Comparison of ENCODE assay signal across 8 cellular contexts in genomic region chr5:177390363-177391300, GRCh38. TPM values are rescaled to one million over a fixed set of nuclear protein-coding genes. Genes with fewer than 3 reads are reported as not detected.
DNase-seq lines count a peak whose midpoint lies in the region; ATAC-seq and TF ChIP-seq lines count a peak whose summit lies in the region.

No MANE protein-coding gene starts in this region.

- POLR2A ChIA-PET in activated CD8-positive, alpha-beta T cell treated with anti-CD3 and anti-CD28 coated beads for 36 hours (lab: Charles Lee): interaction anchor here (0.6 to 3.3 kb wide), 23 partner anchors 13 to 110 kb away, joined by 3 to 39 read pairs (median 4); partner anchors contain the start of genes LMAN2, MXD3, PDLIM7 and PRR7

- peak; percentile 58 for ATAC-seq in GM19023 (IDR thresholded peaks at IDR 0.05; ENCODE audit: unreplicated experiment)
- ATAC-seq in activated CD8-positive, alpha-beta T cell treated with anti-CD3 and anti-CD28 coated beads for 36 hours: peak; percentile 81
- ATAC-seq in effector memory CD8-positive, alpha-beta T cell (replicated peaks): peak; percentile 62

- DNase-seq in AG08396 (ENCODE audit: low spot score) (peak; percentile 91), HK-2 (ENCODE audit: unreplicated experiment) (peak; percentile 84), NCI-H82 (lab: John Stamatoyannopoulos, UW) (peak; percentile 89)
- DNase-seq in activated CD8-positive, alpha-beta T cell treated with anti-CD3 and anti-CD28 coated beads for 36 hours: peak; percentile 96
- DNase-seq in effector memory CD8-positive, alpha-beta T cell: peak; percentile 84 to 89 (median 85)
- peak; percentile 70 to 77 for DNase-seq in stimulated activated CD8-positive, alpha-beta memory T cell treated with anti-CD3 and anti-CD28 coated beads, Interleukin-2, amount 100 ng/mL, for 1 hour (ENCODE audit: low read depth in 2 of 2)

- H3K27ac ChIP-seq in mesodermal cell (ENCODE audit: low read depth, low read length, severe bottlenecking): peak overlapping the region; percentile 84

- H3K27me3 Mint-ChIP-seq in activated CD8-positive, alpha-beta T cell treated with anti-CD3 and anti-CD28 coated beads for 36 hours: no peaks in the 10 kb centered on the region
- H3K27me3 Mint-ChIP-seq in effector memory CD8-positive, alpha-beta T cell: no peaks in the 10 kb centered on the region

- H3K4me1 Mint-ChIP-seq in activated CD8-positive, alpha-beta T cell treated with anti-CD3 and anti-CD28 coated beads for 36 hours (ENCODE audit: low read depth): peaks cover 36% of the 10 kb centered on the region
- peaks cover 34 to 36% of the 10 kb centered on the region in 2 donors for H3K4me1 Mint-ChIP-seq in effector memory CD8-positive, alpha-beta T cell (ENCODE audit: low read depth in 2 of 2)

- H3K9me3 ChIP-seq in mesodermal cell (ENCODE audit: control insufficient read depth, low read length): no peaks in the 10 kb centered on the region

- H3K9me3 Mint-ChIP-seq in activated CD8-positive, alpha-beta T cell treated with anti-CD3 and anti-CD28 coated beads for 36 hours: no peaks in the 10 kb centered on the region
- H3K9me3 Mint-ChIP-seq in effector memory CD8-positive, alpha-beta T cell: no peaks in the 10 kb centered on the region

- peaks cover 16% of the 10 kb centered on the region for H3K4me1 ChIP-seq in mesodermal cell (ENCODE audit: control insufficient read depth, insufficient read depth, low read length, poor library complexity, severe bottlenecking)

- 18 to 38% methylated on average over 5 to 12 of the region's 13 CpGs for WGBS in mesodermal cell (ENCODE audit: insufficient coverage in 2 of 2), 2 experiments

- H3K4me3 ChIP-seq in mesodermal cell (ENCODE audit: extremely low read depth, insufficient read depth, low read length, poor library complexity, severe bottlenecking): no peak overlapping the region

- peak; percentile 93 for TF ChIP-seq CTCF in activated CD8-positive, alpha-beta T cell treated with anti-CD3 and anti-CD28 coated beads for 36 hours (IDR thresholded peaks at IDR 0.05)

- H3K36me3 Mint-ChIP-seq in activated CD8-positive, alpha-beta T cell treated with anti-CD3 and anti-CD28 coated beads for 36 hours (ENCODE audit: low read depth): no peaks in the 10 kb centered on the region
- H3K36me3 Mint-ChIP-seq in effector memory CD8-positive, alpha-beta T cell (ENCODE audit: insufficient read depth): no peaks in the 10 kb centered on the region

- CTCF ChIA-PET in activated CD8-positive, alpha-beta T cell treated with anti-CD3 and anti-CD28 coated beads for 36 hours (lab: Charles Lee): interaction anchor here (0.6 to 9.7 kb wide), 55 partner anchors 10 to 286 kb away, joined by 3 to 237 read pairs (median 5); partner anchors contain the start of genes GRK6, LMAN2, PDLIM7 and PFN3

- H3K36me3 ChIP-seq in mesodermal cell (ENCODE audit: control insufficient read depth, insufficient read depth, low read length): no peaks in the 10 kb centered on the region

- peak overlapping the region; percentile 13 for H3K4me3 Mint-ChIP-seq in activated CD8-positive, alpha-beta T cell treated with anti-CD3 and anti-CD28 coated beads for 36 hours
- peak overlapping the region; percentile 56 to 76 for H3K4me3 Mint-ChIP-seq in effector memory CD8-positive, alpha-beta T cell

- intact Hi-C loops in activated CD8-positive, alpha-beta T cell treated with anti-CD3 and anti-CD28 coated beads for 36 hours (cut with micrococcal nuclease): loop anchor here (2.0 to 10.0 kb wide), 2 partner anchors 76 to 106 kb away; partner anchors contain the start of genes MXD3 and PDLIM7

- H3K27ac Mint-ChIP-seq in activated CD8-positive, alpha-beta T cell treated with anti-CD3 and anti-CD28 coated beads for 36 hours: peak overlapping the region; percentile 76
- peak overlapping the region; percentile 84 to 91 for H3K27ac Mint-ChIP-seq in effector memory CD8-positive, alpha-beta T cell

RNA-seq across cellular contexts. Expression of gene SLC34A1, which starts 6.4 kb away (rescaled TPM):
- under 1 TPM; 0.29 to 0.43 TPM for total RNA-seq in activated CD8-positive, alpha-beta T cell treated with anti-CD3 and anti-CD28 coated beads for 36 hours
- not detected for polyA plus RNA-seq in mesodermal cell (2013, experiment 1 of 2)
- not detected for polyA plus RNA-seq in mesodermal cell (2013, experiment 2 of 2)

RNA-seq across cellular contexts. Expression of gene PFN3, which starts 9.8 kb away (rescaled TPM):
- total RNA-seq in activated CD8-positive, alpha-beta T cell treated with anti-CD3 and anti-CD28 coated beads for 36 hours: not detected
- polyA plus RNA-seq in mesodermal cell (2013, experiment 1 of 2): not detected
- polyA plus RNA-seq in mesodermal cell (2013, experiment 2 of 2): not detected

RNA-seq across cellular contexts. Expression of gene F12, which starts 18.7 kb away (rescaled TPM):
- 1 to 10 TPM; 7.9 TPM for total RNA-seq in activated CD8-positive, alpha-beta T cell treated with anti-CD3 and anti-CD28 coated beads for 36 hours
- polyA plus RNA-seq in mesodermal cell (2013, experiment 1 of 2): 2.1 TPM
- polyA plus RNA-seq in mesodermal cell (2013, experiment 2 of 2): 0.76 TPM

RNA-seq across cellular contexts. Expression of gene RGS14, which starts 32.9 kb away (rescaled TPM):
- total RNA-seq in activated CD8-positive, alpha-beta T cell treated with anti-CD3 and anti-CD28 coated beads for 36 hours: 10 to 100 TPM; 50.4 to 52.5 TPM
- 23.0 TPM for polyA plus RNA-seq in mesodermal cell (2013, experiment 1 of 2)
- 16.1 TPM for polyA plus RNA-seq in mesodermal cell (2013, experiment 2 of 2)

RNA-seq across cellular contexts. Expression of gene GRK6, which starts 35.8 kb away (rescaled TPM):
- total RNA-seq in activated CD8-positive, alpha-beta T cell treated with anti-CD3 and anti-CD28 coated beads for 36 hours: 100 to 1,000 TPM; 133 to 137 TPM
- 29.2 TPM for polyA plus RNA-seq in mesodermal cell (2013, experiment 1 of 2)
- 26.2 TPM for polyA plus RNA-seq in mesodermal cell (2013, experiment 2 of 2)
